In genomic region chr17:79631640-79632431, GRCh38 we compare ENCODE assay signal across 1 cellular context.
TF ChIP-seq lines count a peak whose summit lies in the region.

No MANE protein-coding gene starts in this region.

TF ChIP-seq in IMR-90, 13 proteins besides CTCF, POLR2A, EP300 and RAD21 (continued from another document):
- TF ChIP-seq ELK1 (IDR thresholded peaks at IDR 0.05; ENCODE audit: borderline replicate concordance, low read depth, low read length) (no peak), MAFK (IDR thresholded peaks at IDR 0.05; ENCODE audit: low read depth, low read length) (no peak)
